In genomic region chr4:83943691-83944090, GRCh38 we compare ENCODE assay signal across 2 cellular contexts.
A peak's percentile ranks its signal among the peaks of the same experiment; 100 is the strongest.
DNase-seq lines count a peak whose midpoint lies in the region; ATAC-seq and TF ChIP-seq lines count a peak whose summit lies in the region.
"Not testable (repeated sequence)": the region's sequence is repeated elsewhere in the genome, so short reads cannot be mapped to it uniquely, and the experiment has no call there.

No MANE protein-coding gene starts in this region.

- peak in 2 of 3 donors; percentile 26 to 37 for DNase-seq in right cardiac atrium
- DNase-seq in testis = not testable (repeated sequence)

- not testable (repeated sequence) for TF ChIP-seq CTCF in testis (IDR thresholded peaks at IDR 0.05)

- WGBS in right cardiac atrium = 94% methylated on average over 29 of the region's 33 CpGs
- 73 to 98% methylated on average over 3 to 14 of the region's 33 CpGs for WGBS in testis, 2 donors

- not testable (repeated sequence) for H3K9me3 ChIP-seq in right cardiac atrium (ENCODE audit: control insufficient read depth, low read length); testis

- not testable (repeated sequence) for H3K4me3 ChIP-seq in right cardiac atrium (ENCODE audit: low read length)
- peak overlapping the region; percentile 25 to 26 for H3K4me3 ChIP-seq in testis

- not testable (repeated sequence) for H3K27ac ChIP-seq in right cardiac atrium (ENCODE audit: low read length); testis

- H3K36me3 ChIP-seq in testis (ENCODE audit: low read depth, missing control alignments) = not testable (repeated sequence)

- not testable (repeated sequence) for H3K4me1 ChIP-seq in right cardiac atrium (ENCODE audit: control insufficient read depth, insufficient read depth, low read length); testis

- H3K27me3 ChIP-seq in right cardiac atrium (ENCODE audit: control insufficient read depth, insufficient read depth); testis: not testable (repeated sequence)

- intact Hi-C loops in right cardiac atrium (cut with DNase I); testis (cut with DNase I; ENCODE audit: low total_unique reads): not testable (repeated sequence)

- ATAC-seq in right cardiac atrium = not testable (repeated sequence)

- TF ChIP-seq POLR2A in testis (IDR thresholded peaks at IDR 0.05) = not testable (repeated sequence)
